ENCODE assay signal across 1 cellular context in genomic region chr16:88312732-88313131, GRCh38.
TF ChIP-seq lines count a peak whose summit lies in the region.

No MANE protein-coding gene starts in this region.

TF ChIP-seq in IMR-90, 13 proteins besides CTCF, POLR2A, EP300 and RAD21:
- no peak for TF ChIP-seq ELK1 (IDR thresholded peaks at IDR 0.05; ENCODE audit: borderline replicate concordance, low read depth, low read length)
- no peak for TF ChIP-seq BHLHE40 (IDR thresholded peaks at IDR 0.05; ENCODE audit: low read depth, low read length)
- TF ChIP-seq MAFK (IDR thresholded peaks at IDR 0.05; ENCODE audit: low read depth, low read length) = no peak
- no peak for TF ChIP-seq RFX5 (IDR thresholded peaks at IDR 0.05; ENCODE audit: low read depth, low read length)
- TF ChIP-seq NFE2L2 (IDR thresholded peaks at IDR 0.05; ENCODE audit: low read depth, low read length) = no peak
- TF ChIP-seq USF2 (IDR thresholded peaks at IDR 0.05; ENCODE audit: low read depth, low read length) = no peak
- TF ChIP-seq CEBPB (IDR thresholded peaks at IDR 0.05; ENCODE audit: low read depth, low read length) = no peak
- no peak for TF ChIP-seq CHD1 (IDR thresholded peaks at IDR 0.05; ENCODE audit: low read depth, low read length)
- no peak for TF ChIP-seq RCOR1 (IDR thresholded peaks at IDR 0.05; ENCODE audit: insufficient replicate concordance, low read length)
- TF ChIP-seq MXI1 (IDR thresholded peaks at IDR 0.05; ENCODE audit: borderline replicate concordance, low read depth, low read length) = no peak
- TF ChIP-seq SMC3 (IDR thresholded peaks at IDR 0.05; ENCODE audit: low read depth, low read length) = no peak
- TF ChIP-seq MAZ (IDR thresholded peaks at IDR 0.05; ENCODE audit: borderline replicate concordance, low read depth, low read length) = no peak
- no peak for TF ChIP-seq FOS (IDR thresholded peaks at IDR 0.05; ENCODE audit: low read depth, low read length)
TF ChIP-seq in IMR-90: peak in this region for 0.
